Comparison of ENCODE assay signal across 8 cellular contexts in genomic region chr7:25159983-25160596, GRCh38. TPM values are rescaled to one million over a fixed set of nuclear protein-coding genes. Genes with fewer than 3 reads are reported as not detected.
A peak's percentile ranks its signal among the peaks of the same experiment; 100 is the strongest.
DNase-seq lines count a peak whose midpoint lies in the region; ATAC-seq, FAIRE-seq and TF ChIP-seq lines count a peak whose summit lies in the region.
"Not testable (repeated sequence)": the region's sequence is repeated elsewhere in the genome, so short reads cannot be mapped to it uniquely, and the experiment has no call there.

No MANE protein-coding gene starts in this region.

- WGBS in A549 (ENCODE audit: missing lambda C conversion rate) = 42% methylated on average over 11 of the region's 11 CpGs

- peak; percentile 59 for TF ChIP-seq CTCF in A549 (IDR thresholded peaks at IDR 0.05)
- TF ChIP-seq CTCF in brain microvascular endothelial cell (IDR thresholded peaks at IDR 0.05; ENCODE audit: low read depth, low read length, missing control alignments) = peak; percentile 37
- peak; percentile 85 for TF ChIP-seq CTCF in natural killer cell (IDR thresholded peaks at IDR 0.05)

- FAIRE-seq in A549 (lab: Jason Lieb, UNC) = not testable (repeated sequence)
- FAIRE-seq in G401.6 (lab: Jason Lieb, UNC) = peak; percentile 99

- not testable (repeated sequence) for H3K9me3 ChIP-seq in A549

- intact Hi-C loops in natural killer cell (cut with micrococcal nuclease) = not testable (repeated sequence)

- POLR2A ChIA-PET in A549 (lab: Yijun Ruan, JAX) = interaction anchor here (0.7 kb wide), 1 partner anchor 683 kb away, joined by 3 read pairs; no protein-coding TSS in a partner anchor

- not testable (repeated sequence) for H3K36me3 Mint-ChIP-seq in natural killer cell

- not testable (repeated sequence) for TF ChIP-seq POLR2A in A549 (IDR thresholded peaks at IDR 0.05; ENCODE audit: low read length)

- not testable (repeated sequence) for H3K27me3 Mint-ChIP-seq in natural killer cell (ENCODE audit: low read depth in 2 of 2)

- H3K4me3 Mint-ChIP-seq in natural killer cell = not testable (repeated sequence)

- CTCF ChIA-PET in A549 (lab: Yijun Ruan, JAX) = interaction anchor here (0.6 to 1.6 kb wide), 4 partner anchors 9 to 46 kb away, joined by 3 to 10 read pairs (median 6); no protein-coding TSS in a partner anchor

- H3K27me3 ChIP-seq in brain microvascular endothelial cell (replicated peaks) = not testable (repeated sequence)

- H3K9me3 Mint-ChIP-seq in natural killer cell = not testable (repeated sequence)

- H3K27ac Mint-ChIP-seq in natural killer cell = not testable (repeated sequence)

- H3K4me2 ChIP-seq in A549 = not testable (repeated sequence)

- ATAC-seq in A549 = peak in 1 of 2 experiments; percentile 51; a peak in 1 of 6 replicates
- peak; percentile 46 to 64 (median 52) for ATAC-seq in natural killer cell

- H3K4me1 Mint-ChIP-seq in natural killer cell = not testable (repeated sequence)

- not testable (repeated sequence) for TF ChIP-seq EP300 in A549 (IDR thresholded peaks at IDR 0.05)

- H3K27ac ChIP-seq in A549, brain microvascular endothelial cell: not testable (repeated sequence)

- not testable (repeated sequence) for H3K36me3 ChIP-seq in brain microvascular endothelial cell (replicated peaks)

- in situ Hi-C loops in SK-MEL-5 (cut with HindIII; ENCODE audit: low pct_unique_long_range_greater_than_20kb, low sequenced_read_pairs); brain microvascular endothelial cell (cut with HindIII; ENCODE audit: low pct_ligation_motif_present, low sequenced_read_pairs): not testable (repeated sequence)

- DNase-seq in A549 (ENCODE audit: low read depth in 1 of 2, low spot score in 1 of 2) = peak; percentile 42 to 48
- DNase-seq in HT-29 (ENCODE audit: low spot score) = peak; percentile 83
- peak; percentile 56 for DNase-seq in NCI-H2171 treated with DMSO at 0.1 percent for 48 hours (lab: John Stamatoyannopoulos, UW)
- DNase-seq in SK-MEL-5 (ENCODE audit: low read depth, low spot score) = peak; percentile 83
- DNase-seq in brain microvascular endothelial cell, natural killer cell: not testable (repeated sequence)
- DNase-seq in glomerular endothelial cell (ENCODE audit: extremely low read depth, low read depth, low spot score) = peak; percentile 25

- H3K4me3 ChIP-seq in A549; brain microvascular endothelial cell (ENCODE audit: low read depth, low read length): not testable (repeated sequence)

- peak; percentile 30 to 46; a peak in 2 of 5 replicates for TF ChIP-seq RAD21 in A549 (conservative IDR thresholded peaks at IDR 0.05 in 1 of 2, IDR thresholded peaks at IDR 0.05 in 1 of 2)

- not testable (repeated sequence) for H3K4me1 ChIP-seq in A549

TF ChIP-seq in A549, 52 proteins besides CTCF, POLR2A, EP300 and RAD21:
- TF ChIP-seq SMC3 (IDR thresholded peaks at IDR 0.05) = peak; percentile 25; the same call in 2 of the 3 replicates

RNA-seq across cellular contexts. Expression of gene CYCS, which starts 35.0 kb away (rescaled TPM):
- polyA plus RNA-seq in A549 (2011; rRNA removed) (196 and 235 TPM in 2 replicates), A549 (2017; fragmentation: RNase III; extraction: RNeasy Plus Mini Kit Qiagen cat#74134 plus additional on column Dnase treatment) (253 to 304 TPM (median 256 TPM) in 3 replicates)
- polyA plus RNA-seq in A549 (2012; cell fraction: cytosol; rRNA removed) = 44.0 and 44.6 TPM in 2 replicates
- polyA plus RNA-seq in A549 (2012; cell fraction: nucleus; rRNA removed) = 7.9 and 16.6 TPM in 2 replicates
- polyA minus RNA-seq in A549 (2011; rRNA and poly(A)+ RNA removed) = 22.2 and 27.7 TPM in 2 replicates
- 45.2 and 56.8 TPM in 2 replicates for total RNA-seq in HT-29 (2014; rRNA removed; shearing (Covaris generic))
- 359 and 365 TPM in 2 replicates for total RNA-seq in SK-MEL-5 (2014; rRNA removed; shearing (Covaris generic))
- 223 and 241 TPM in 2 replicates for polyA plus RNA-seq in SK-MEL-5 (2015; cell fraction: cytosol; rRNA removed)
- 56.6 and 57.5 TPM in 2 replicates for polyA plus RNA-seq in SK-MEL-5 (2015; cell fraction: nucleus; rRNA removed)
- total RNA-seq in glomerular endothelial cell (31.8 and 54.5 TPM in 2 replicates), natural killer cell (100 to 1,000 TPM; 124 to 197 (median 167) TPM)
